17 cellular contexts compared by ENCODE assay signal in genomic region chr3:50162034-50162883, GRCh38. TPM values are rescaled to one million over a fixed set of nuclear protein-coding genes. Genes with fewer than 3 reads are reported as not detected.
DNase-seq lines count a peak whose midpoint lies in the region; ATAC-seq and TF ChIP-seq lines count a peak whose summit lies in the region.
"Had no signal": no experiment of that assay in that cellular context is flagged by ENCODE, and none has a peak within 500 bp of the region (broad histone marks: within the 10 kb centered on the region; RNA-seq: fewer than 3 reads in every experiment).

No MANE protein-coding gene starts in this region.

- H4K20me1 ChIP-seq in neural progenitor cell (ENCODE audit: low read depth) = peaks cover 98% of the 10 kb centered on the region

- H3K9me3 ChIP-seq in heart right ventricle (no peaks in the 10 kb centered on the region), endodermal cell (ENCODE audit: control insufficient read depth, low read length) (no peaks in the 10 kb centered on the region), neural progenitor cell (ENCODE audit: low read depth) (no peaks in the 10 kb centered on the region)

- H3K9ac ChIP-seq in endodermal cell (ENCODE audit: extremely low read depth, low read length, poor library complexity, severe bottlenecking) (no peak overlapping the region), neural progenitor cell (no peak overlapping the region)

- peaks cover 0 to 10% (median 0%) of the 10 kb centered on the region in 7 donors for H3K27me3 ChIP-seq in heart right ventricle
- no peaks in the 10 kb centered on the region for H3K27me3 ChIP-seq in endodermal cell (ENCODE audit: control insufficient read depth, insufficient read depth, low read length, poor library complexity, severe bottlenecking)
- no peaks in the 10 kb centered on the region for H3K27me3 ChIP-seq in neural progenitor cell

- no peak for TF ChIP-seq POLR2A in GM18505 (IDR thresholded peaks at IDR 0.05; ENCODE audit: borderline replicate concordance, extremely low read depth, insufficient read depth, insufficient read length)

- peak overlapping the region; percentile 60 to 91 (median 84) for H3K27ac ChIP-seq in heart right ventricle
- H3K27ac ChIP-seq in endodermal cell (ENCODE audit: low read depth, low read length) = no peak overlapping the region
- H3K27ac ChIP-seq in neural progenitor cell = no peak overlapping the region
- H3K27ac ChIP-seq in urinary bladder (ENCODE audit: low read depth) = peak overlapping the region; percentile 64

- ATAC-seq in heart right ventricle = peak in 1 of 8 donors; percentile 6
- ATAC-seq in GM19463 (IDR thresholded peaks at IDR 0.05; ENCODE audit: unreplicated experiment) = no peak
- ATAC-seq in HG03342 (IDR thresholded peaks at IDR 0.05; ENCODE audit: unreplicated experiment) = no peak
- no peak for ATAC-seq in GM18505 (IDR thresholded peaks at IDR 0.05; ENCODE audit: unreplicated experiment)
- ATAC-seq: natural killer cell had no signal

- H3K4me3 Mint-ChIP-seq in endodermal cell = no peak overlapping the region
- peak overlapping the region; percentile 33 for H3K4me3 Mint-ChIP-seq in neural progenitor cell
- H3K4me3 Mint-ChIP-seq: activated naive CD8-positive, alpha-beta T cell; natural killer cell had no signal

- intact Hi-C loops in heart right ventricle (cut with DNase I) (no loop called here), cardiac septum (cut with DNase I) (no loop called here)

- DNase-seq in heart right ventricle (no peak), cardiac septum (ENCODE audit: low spot score) (no peak), endodermal cell (no peak), neural progenitor cell (ENCODE audit: low spot score) (no peak)
- DNase-seq: activated CD8-positive, alpha-beta memory T cell treated with anti-CD3 and anti-CD28 coated beads, Interleukin-2, amount 50 U/mL, for 48 hours; cerebellar nuclear complex; KG1; natural killer cell; NCI-H1694 treated with DMSO at 0.1 percent for 48 hours; NCI-H526 treated with DMSO at 0.1 percent for 48 hours; trophoblast cell had no signal

- H3K27me3 Mint-ChIP-seq in endodermal cell (ENCODE audit: insufficient read depth) (no peaks in the 10 kb centered on the region), neural progenitor cell (ENCODE audit: insufficient read depth, low read depth) (peaks cover 10% of the 10 kb centered on the region)

- H3K4me3 ChIP-seq in heart right ventricle = no peak overlapping the region
- H3K4me3 ChIP-seq in endodermal cell (ENCODE audit: low read length) = no peak overlapping the region
- no peak overlapping the region for H3K4me3 ChIP-seq in neural progenitor cell
- no peak overlapping the region for H3K4me3 ChIP-seq in urinary bladder (ENCODE audit: low read depth, low read length)

- peaks cover 31% of the 10 kb centered on the region for H3K79me2 ChIP-seq in neural progenitor cell (ENCODE audit: low read depth)

- WGBS in heart right ventricle, 2 donors = 81 to 86% methylated on average over 5 of the region's 5 CpGs
- 88 to 95% methylated on average over 2 to 5 of the region's 5 CpGs for WGBS in endodermal cell (ENCODE audit: insufficient coverage in 1 of 2, insufficient read length in 1 of 2), 2 experiments
- 81% methylated on average over 5 of the region's 5 CpGs for WGBS in urinary bladder

- H3K36me3 ChIP-seq in heart right ventricle (no peaks in the 10 kb centered on the region), endodermal cell (ENCODE audit: control insufficient read depth, insufficient read depth, low read length) (no peaks in the 10 kb centered on the region), neural progenitor cell (no peaks in the 10 kb centered on the region), urinary bladder (ENCODE audit: insufficient read depth) (no peaks in the 10 kb centered on the region)

- peaks cover 6% of the 10 kb centered on the region for H3F3A ChIP-seq in neural progenitor cell (ENCODE audit: low read depth)

- H3K4me1 Mint-ChIP-seq in endodermal cell = peaks cover 71% of the 10 kb centered on the region
- peaks cover 63% of the 10 kb centered on the region for H3K4me1 Mint-ChIP-seq in neural progenitor cell

- no peak overlapping the region for H3K4me2 ChIP-seq in neural progenitor cell

- TF ChIP-seq CTCF in heart right ventricle (IDR thresholded peaks at IDR 0.05) = no peak
- no peak for TF ChIP-seq CTCF in endodermal cell (conservative IDR thresholded peaks at IDR 0.05)
- TF ChIP-seq CTCF in neural progenitor cell (IDR thresholded peaks at IDR 0.05) = no peak

- H3K4me1 ChIP-seq in heart right ventricle (peaks cover 43 to 100% (median 77%) of the 10 kb centered on the region in 9 donors), endodermal cell (ENCODE audit: control insufficient read depth, insufficient read depth, low read length) (peaks cover 40% of the 10 kb centered on the region), neural progenitor cell (peaks cover 51% of the 10 kb centered on the region), urinary bladder (ENCODE audit: insufficient read depth) (peaks cover 3% of the 10 kb centered on the region)

- peaks cover 6% of the 10 kb centered on the region for H3K36me3 Mint-ChIP-seq in endodermal cell (ENCODE audit: low read depth)
- peaks cover 2% of the 10 kb centered on the region for H3K36me3 Mint-ChIP-seq in neural progenitor cell
- H3K36me3 Mint-ChIP-seq: activated naive CD8-positive, alpha-beta T cell; natural killer cell had no signal

- H3K27ac Mint-ChIP-seq in endodermal cell (peak overlapping the region; percentile 26), neural progenitor cell (peak overlapping the region; percentile 7)
- H3K27ac Mint-ChIP-seq: activated naive CD8-positive, alpha-beta T cell; natural killer cell had no signal

- no peak overlapping the region for H2AFZ ChIP-seq in neural progenitor cell (replicated peaks)

- H3K9me3 Mint-ChIP-seq in endodermal cell (no peaks in the 10 kb centered on the region), neural progenitor cell (no peaks in the 10 kb centered on the region)
- H3K9me3 Mint-ChIP-seq: natural killer cell had no signal

RNA-seq across cellular contexts. Expression of gene SEMA3F, which starts 7.1 kb away (rescaled TPM):
- total RNA-seq in heart right ventricle (10 to 100 TPM in 5 of 10 donors, 1 to 10 TPM in 5; 5.1 to 37.2 (median 10.2) TPM), cardiac septum (10.0 TPM), endodermal cell (10 to 100 TPM; 44.8 to 63.2 TPM), neural progenitor cell (ENCODE audit: low replicate concordance) (14.5 and 42.5 TPM in 2 replicates), urinary bladder (10.8 TPM)
- polyA plus RNA-seq in heart right ventricle (10 to 100 TPM; 15.1 to 21.3 TPM), urinary bladder (35.1 TPM)
- 32.1 TPM for polyA plus RNA-seq in endodermal cell (2013, experiment 1 of 2)
- polyA plus RNA-seq in endodermal cell (2013, experiment 2 of 2) = 33.4 TPM

RNA-seq across cellular contexts. Expression of gene GNAT1, which starts 29.2 kb away (rescaled TPM):
- total RNA-seq in heart right ventricle = not detected
- polyA plus RNA-seq in heart right ventricle = not detected
- total RNA-seq in cardiac septum = not detected
- total RNA-seq in endodermal cell = 1 to 10 TPM in 1 of 2 donors, under 1 TPM in 1; 0.42 to 1.2 TPM
- 0.11 TPM for polyA plus RNA-seq in endodermal cell (2013, experiment 1 of 2)
- polyA plus RNA-seq in endodermal cell (2013, experiment 2 of 2) = 0.12 TPM
- 0.03 TPM in 1 of 2 replicates, not detected in the other for total RNA-seq in neural progenitor cell (ENCODE audit: low replicate concordance)
- total RNA-seq in urinary bladder = not detected
- not detected for polyA plus RNA-seq in urinary bladder
- total RNA-seq: natural killer cell, SK-MEL-5 had no signal

RNA-seq across cellular contexts. Expression of gene SLC38A3, which starts 42.8 kb away (rescaled TPM):
- 10 to 100 TPM in 7 of 10 donors, 1 to 10 TPM in 3; 6.2 to 16.4 (median 11.2) TPM for total RNA-seq in heart right ventricle
- polyA plus RNA-seq in heart right ventricle = 10 to 100 TPM in 1 of 2 donors, 1 to 10 TPM in 1; 1.4 to 11.8 TPM
- 6.6 TPM for total RNA-seq in cardiac septum
- total RNA-seq in endodermal cell = 1 to 10 TPM; 1.5 to 1.9 TPM
- 4.4 TPM for polyA plus RNA-seq in endodermal cell (2013, experiment 1 of 2)
- 4.3 TPM for polyA plus RNA-seq in endodermal cell (2013, experiment 2 of 2)
- total RNA-seq in neural progenitor cell (ENCODE audit: low replicate concordance) = 0.17 and 0.77 TPM in 2 replicates
- total RNA-seq in urinary bladder = 0.63 TPM
- 0.14 TPM for polyA plus RNA-seq in urinary bladder

Comparison
In these comparisons a context has a peak if more than half of its experiments do, and no peak if none do; other contexts are left out.
1. H3K27ac ChIP-seq: peak in heart right ventricle (10 of 10) and urinary bladder (single experiment); none in endodermal cell (single experiment) and neural progenitor cell (single experiment).